Comparison of ENCODE assay signal across 8 cellular contexts in genomic region chr16:3612510-3613466, GRCh38.
DNase-seq lines count a peak whose midpoint lies in the region; ATAC-seq and TF ChIP-seq lines count a peak whose summit lies in the region.

No MANE protein-coding gene starts in this region.

- ATAC-seq in stimulated activated memory B cell treated with anti-CD40 and anti-IgM and Interleukin-4, amounts not matched to agents 10 μg/mL and 1 μg/mL and 100 μg/mL, for 72 hours: no peak
- ATAC-seq in GM18867 (IDR thresholded peaks at IDR 0.05; ENCODE audit: unreplicated experiment) (no peak), GM21529 (IDR thresholded peaks at IDR 0.05; ENCODE audit: unreplicated experiment) (no peak)

- peak overlapping the region; percentile 99 for H3K4me3 Mint-ChIP-seq in T-helper 1 cell treated with Interleukin-12 subunit alpha and Interleukin-12 subunit beta and Interleukin-4 antibody, amounts not matched to agents 30 μg/mL and 1 μg/mL, for 36 hours
- peak overlapping the region; percentile 91 for H3K4me3 Mint-ChIP-seq in stimulated activated memory B cell treated with anti-CD40 and anti-IgM and Interleukin-4, amounts not matched to agents 10 μg/mL and 1 μg/mL and 100 μg/mL, for 72 hours

- no peak for TF ChIP-seq CTCF in VCaP (conservative IDR thresholded peaks at IDR 0.05)

- H3K4me1 Mint-ChIP-seq in T-helper 1 cell treated with Interleukin-12 subunit alpha and Interleukin-12 subunit beta and Interleukin-4 antibody, amounts not matched to agents 30 μg/mL and 1 μg/mL, for 36 hours (ENCODE audit: low read depth): peaks cover 39% of the 10 kb centered on the region
- H3K4me1 Mint-ChIP-seq in stimulated activated memory B cell treated with anti-CD40 and anti-IgM and Interleukin-4, amounts not matched to agents 10 μg/mL and 1 μg/mL and 100 μg/mL, for 72 hours: peaks cover 45% of the 10 kb centered on the region

- no peaks in the 10 kb centered on the region for H3K27me3 Mint-ChIP-seq in T-helper 1 cell treated with Interleukin-12 subunit alpha and Interleukin-12 subunit beta and Interleukin-4 antibody, amounts not matched to agents 30 μg/mL and 1 μg/mL, for 36 hours (ENCODE audit: low read depth)
- H3K27me3 Mint-ChIP-seq in stimulated activated memory B cell treated with anti-CD40 and anti-IgM and Interleukin-4, amounts not matched to agents 10 μg/mL and 1 μg/mL and 100 μg/mL, for 72 hours: no peaks in the 10 kb centered on the region

- H3K36me3 Mint-ChIP-seq in T-helper 1 cell treated with Interleukin-12 subunit alpha and Interleukin-12 subunit beta and Interleukin-4 antibody, amounts not matched to agents 30 μg/mL and 1 μg/mL, for 36 hours (ENCODE audit: low read depth): peaks cover 25% of the 10 kb centered on the region
- H3K36me3 Mint-ChIP-seq in stimulated activated memory B cell treated with anti-CD40 and anti-IgM and Interleukin-4, amounts not matched to agents 10 μg/mL and 1 μg/mL and 100 μg/mL, for 72 hours: peaks cover 14% of the 10 kb centered on the region

- H3K27ac Mint-ChIP-seq in T-helper 1 cell treated with Interleukin-12 subunit alpha and Interleukin-12 subunit beta and Interleukin-4 antibody, amounts not matched to agents 30 μg/mL and 1 μg/mL, for 36 hours: peak overlapping the region; percentile 97
- H3K27ac Mint-ChIP-seq in stimulated activated memory B cell treated with anti-CD40 and anti-IgM and Interleukin-4, amounts not matched to agents 10 μg/mL and 1 μg/mL and 100 μg/mL, for 72 hours: peak overlapping the region; percentile 87

- peak overlapping the region; percentile 68; the same call in 1 of the 2 replicates for H3K27ac ChIP-seq in VCaP

- DNase-seq in T-helper 1 cell: no peak
- no peak for DNase-seq in stimulated activated CD8-positive, alpha-beta memory T cell treated with anti-CD3 and anti-CD28 coated beads, Interleukin-4, amount 100 ng/mL, for 48 hours

- H3K4me3 ChIP-seq in iPS-11a (ENCODE audit: low read depth, low read length): peak overlapping the region; percentile 80

- no peaks in the 10 kb centered on the region for H3K9me3 Mint-ChIP-seq in T-helper 1 cell treated with Interleukin-12 subunit alpha and Interleukin-12 subunit beta and Interleukin-4 antibody, amounts not matched to agents 30 μg/mL and 1 μg/mL, for 36 hours
- no peaks in the 10 kb centered on the region for H3K9me3 Mint-ChIP-seq in stimulated activated memory B cell treated with anti-CD40 and anti-IgM and Interleukin-4, amounts not matched to agents 10 μg/mL and 1 μg/mL and 100 μg/mL, for 72 hours
